Comparison of ENCODE assay signal across 1 cellular context in genomic region chr11:18792066-18792591, GRCh38.
TF ChIP-seq lines count a peak whose summit lies in the region.

No MANE protein-coding gene starts in this region.

TF ChIP-seq in GM23338, 12 proteins besides CTCF, POLR2A, EP300 and RAD21 (continued from another document):
- TF ChIP-seq ZNF462 (CRISPR knock-in tag; IDR thresholded peaks at IDR 0.05): no peak
- TF ChIP-seq ZNF114 (CRISPR knock-in tag; IDR thresholded peaks at IDR 0.05): no peak
- TF ChIP-seq CREB1 (CRISPR knock-in tag; IDR thresholded peaks at IDR 0.05; ENCODE audit: low read depth): no peak
- TF ChIP-seq NANOG (IDR thresholded peaks at IDR 0.05; ENCODE audit: borderline replicate concordance): no peak
